In genomic region chr10:68822626-68823025, GRCh38 we compare ENCODE assay signal across 8 cellular contexts. TPM values are rescaled to one million over a fixed set of nuclear protein-coding genes. Genes with fewer than 3 reads are reported as not detected.
A peak's percentile ranks its signal among the peaks of the same experiment; 100 is the strongest.
DNase-seq lines count a peak whose midpoint lies in the region; ATAC-seq, FAIRE-seq and TF ChIP-seq lines count a peak whose summit lies in the region.
"Not testable (repeated sequence)": the region's sequence is repeated elsewhere in the genome, so short reads cannot be mapped to it uniquely, and the experiment has no call there.
"Had no signal": no experiment of that assay in that cellular context is flagged by ENCODE, and none has a peak within 500 bp of the region (broad histone marks: within the 10 kb centered on the region; RNA-seq: fewer than 3 reads in every experiment).

No MANE protein-coding gene starts in this region.

- H3K27me3 ChIP-seq in Caco-2 (replicated peaks; ENCODE audit: control insufficient read depth, insufficient read depth, low read length); K562 (ENCODE audit: control insufficient read depth in 2 of 2, insufficient read depth in 2 of 2, low read length in 2 of 2); HepG2 (ENCODE audit: control insufficient read depth in 1 of 2, insufficient read depth in 2 of 2, low read length in 2 of 2): not testable (repeated sequence)

- TF ChIP-seq EP300 in A549 (IDR thresholded peaks at IDR 0.05); K562 (IDR thresholded peaks at IDR 0.05; ENCODE audit: low read length); HepG2 (IDR thresholded peaks at IDR 0.05; ENCODE audit: low read depth in 2 of 2, low read length in 2 of 2); HepG2 (CRISPR knock-in tag; IDR thresholded peaks at IDR 0.05; ENCODE audit: borderline replicate concordance): not testable (repeated sequence)

- not testable (repeated sequence) for H3K4me2 ChIP-seq in A549; K562 (ENCODE audit: insufficient read depth, low read length); HepG2 (ENCODE audit: low read depth, low read length)

- H4K20me1 ChIP-seq in K562 (replicated peaks; ENCODE audit: control insufficient read depth, insufficient read depth, low read length); HepG2 (ENCODE audit: insufficient read depth, low read length): not testable (repeated sequence)

- not testable (repeated sequence) for DNase-seq in A549 (ENCODE audit: low read depth in 1 of 2, low spot score in 1 of 2); WTC11 (ENCODE audit: low spot score); K562 (ENCODE audit: extremely low read depth in 1 of 4, low spot score in 3 of 4)
- peak; percentile 32 to 54 for DNase-seq in Caco-2
- DNase-seq in HT1080 (ENCODE audit: low read depth) = peak; percentile 11
- peak; percentile 26 for DNase-seq in NAMALWA (ENCODE audit: low spot score)
- DNase-seq in HepG2 (ENCODE audit: low spot score) = peak; percentile 25

- TF ChIP-seq POLR2A in A549 (IDR thresholded peaks at IDR 0.05; ENCODE audit: low read length); K562 (conservative IDR thresholded peaks at IDR 0.05); HepG2 (IDR thresholded peaks at IDR 0.05; ENCODE audit: insufficient read depth in 1 of 2, low read depth in 2 of 2, low read length in 2 of 2): not testable (repeated sequence)

- in situ Hi-C loops in K562 (cut with MboI); HepG2 (cut with HindIII; ENCODE audit: extremely low pct_ligation_motif_present, low pct_unique_long_range_greater_than_20kb): not testable (repeated sequence)

- TF ChIP-seq RAD21 in A549 (conservative IDR thresholded peaks at IDR 0.05 in 1 of 2, IDR thresholded peaks at IDR 0.05 in 1 of 2); K562 (CRISPR knock-in tag; conservative IDR thresholded peaks at IDR 0.05 in 1 of 2, IDR thresholded peaks at IDR 0.05 in 1 of 2); HepG2 (CRISPR knock-in tag; IDR thresholded peaks at IDR 0.05): not testable (repeated sequence)

- not testable (repeated sequence) for H3K36me3 Mint-ChIP-seq in Caco-2 (ENCODE audit: insufficient read depth, unreplicated experiment); WTC11

- H3K27ac ChIP-seq in A549; K562 (ENCODE audit: extremely low read depth, low read depth, low read length); HepG2 (ENCODE audit: extremely low read length, insufficient read depth, low read length): not testable (repeated sequence)

- not testable (repeated sequence) for H3K9me3 ChIP-seq in A549; Caco-2; K562 (replicated peaks; ENCODE audit: control insufficient read depth, insufficient read depth, low read depth, low read length); HepG2 (ENCODE audit: low read length)

- intact Hi-C loops in Caco-2 (cut with micrococcal nuclease; ENCODE audit: unreplicated experiment); K562 (cut with micrococcal nuclease); HepG2 (cut with micrococcal nuclease; ENCODE audit: unreplicated experiment): not testable (repeated sequence)

- H3K27ac Mint-ChIP-seq in Caco-2 (ENCODE audit: unreplicated experiment); WTC11: not testable (repeated sequence)

- CTCF ChIA-PET in A549 (lab: Yijun Ruan, JAX) = interaction anchor here (0.5 to 0.6 kb wide), 2 partner anchors 100 to 205 kb away, joined by 3 read pairs; no protein-coding TSS in a partner anchor
- CTCF ChIA-PET in Caco-2 (lab: Charles Lee) = interaction anchor here (1.0 kb wide), 1 partner anchor 78 kb away, joined by 3 read pairs; the partner anchor contains the start of gene DDX50
- CTCF ChIA-PET in WTC11 (lab: Charles Lee) = interaction anchor here (0.8 kb wide), 1 partner anchor 75 kb away, joined by 4 read pairs; no protein-coding TSS in a partner anchor
- CTCF ChIA-PET in K562 (lab: Yijun Ruan, JAX; ENCODE audit: low intra/inter-chr PET ratio); HepG2 (lab: Yijun Ruan, JAX; ENCODE audit: low intra/inter-chr PET ratio, low total read pairs): not testable (repeated sequence)

- not testable (repeated sequence) for H3K4me1 ChIP-seq in A549, Caco-2
- H3K4me1 ChIP-seq in K562 (replicated peaks in 1 of 2; ENCODE audit: control insufficient read depth in 2 of 2, insufficient read depth in 2 of 2, low read length in 2 of 2) = peaks cover 3 to 16% of the 10 kb centered on the region in 2 experiments; a peak in 3 of 5 replicates
- peaks cover 19% of the 10 kb centered on the region for H3K4me1 ChIP-seq in HepG2 (ENCODE audit: insufficient read depth, low read length)

- ATAC-seq in A549, WTC11, K562, HepG2: not testable (repeated sequence)

- not testable (repeated sequence) for H3K79me2 ChIP-seq in K562 (ENCODE audit: control insufficient read depth, insufficient read depth, low read length); HepG2 (ENCODE audit: insufficient read depth, low read length)

- not testable (repeated sequence) for TF ChIP-seq CTCF in A549 (IDR thresholded peaks at IDR 0.05); Caco-2 (IDR thresholded peaks at IDR 0.05; ENCODE audit: insufficient read depth in 1 of 2, low read depth in 1 of 2, low read length in 1 of 2, severe bottlenecking in 1 of 2, unreplicated experiment in 1 of 2); WTC11 (IDR thresholded peaks at IDR 0.05); K562 (IDR thresholded peaks at IDR 0.05 in 2 of 3, conservative IDR thresholded peaks at IDR 0.05 in 1 of 3; ENCODE audit: insufficient read depth in 2 of 3, low read depth in 1 of 3, low read length in 3 of 3); HepG2 (CRISPR knock-in tag; IDR thresholded peaks at IDR 0.05)

- not testable (repeated sequence) for H3K9me3 Mint-ChIP-seq in Caco-2 (ENCODE audit: unreplicated experiment); WTC11

- not testable (repeated sequence) for H3K27me3 Mint-ChIP-seq in Caco-2 (ENCODE audit: insufficient read depth, unreplicated experiment)
- peaks cover 16% of the 10 kb centered on the region for H3K27me3 Mint-ChIP-seq in WTC11 (ENCODE audit: low read depth)

- not testable (repeated sequence) for BruUV-seq in Caco-2 (replicated peaks; lab: Mats Ljungman, UMichigan); K562 (replicated peaks; lab: Mats Ljungman, UMichigan); HepG2 (replicated peaks; lab: Mats Ljungman, UMichigan)

- WGBS in A549 (ENCODE audit: missing lambda C conversion rate) = 97% methylated on average over 2 of the region's 2 CpGs
- WGBS in K562 (ENCODE audit: insufficient coverage, low coverage, missing lambda C conversion rate) = 49% methylated on average over 2 of the region's 2 CpGs
- WGBS in HepG2 (ENCODE audit: low lambda C conversion rate) = 75% methylated on average over 2 of the region's 2 CpGs

- H3K4me1 Mint-ChIP-seq in Caco-2 (ENCODE audit: low read depth, unreplicated experiment); WTC11: not testable (repeated sequence)

- POLR2A ChIA-PET in A549 (lab: Yijun Ruan, JAX); Caco-2 (lab: Charles Lee); WTC11 (lab: Charles Lee): not testable (repeated sequence)
- POLR2A ChIA-PET in K562 (lab: Yijun Ruan, JAX) = interaction anchor here (0.9 kb wide), 1 partner anchor 11 kb away, joined by 3 read pairs; no protein-coding TSS in a partner anchor
- POLR2A ChIA-PET in HepG2 (lab: Yijun Ruan, JAX) = interaction anchor here (1.0 to 1.5 kb wide), 2 partner anchors 54 to 78 kb away, joined by 6 read pairs; partner anchors contain the start of gene DDX50

- not testable (repeated sequence) for H3K4me3 ChIP-seq in A549; Caco-2 (ENCODE audit: low read depth, low read length); K562; HepG2 (replicated peaks in 1 of 3; ENCODE audit: insufficient read depth in 1 of 3, low read depth in 2 of 3, low read length in 3 of 3)

- not testable (repeated sequence) for H3K9ac ChIP-seq in K562 (ENCODE audit: insufficient read depth in 1 of 2, low read depth in 2 of 2, low read length in 2 of 2); HepG2 (ENCODE audit: insufficient read depth, low read depth, low read length)

- H3K4me3 Mint-ChIP-seq in Caco-2 (ENCODE audit: unreplicated experiment); WTC11: not testable (repeated sequence)

- not testable (repeated sequence) for FAIRE-seq in A549 (lab: Jason Lieb, UNC); K562 (lab: Jason Lieb, UNC); HepG2 (lab: Jason Lieb, UNC)

- not testable (repeated sequence) for H3K9me1 ChIP-seq in K562 (ENCODE audit: control insufficient read depth, insufficient read depth, low read length)

- not testable (repeated sequence) for H2AFZ ChIP-seq in K562 (ENCODE audit: low read depth, low read length); HepG2 (ENCODE audit: low read length)

- not testable (repeated sequence) for H3K36me3 ChIP-seq in Caco-2 (ENCODE audit: control insufficient read depth, insufficient read depth, low read length); K562 (ENCODE audit: control insufficient read depth, insufficient read depth, low read length); HepG2 (replicated peaks in 1 of 2; ENCODE audit: control insufficient read depth in 1 of 2, insufficient read depth in 2 of 2, low read length in 2 of 2)

RNA-seq across cellular contexts. Expression of gene STOX1, which starts 4.7 kb away (rescaled TPM):
- polyA plus RNA-seq in A549 (2011; rRNA removed) (1.6 and 1.8 TPM in 2 replicates), A549 (2017; fragmentation: RNase III; extraction: RNeasy Plus Mini Kit Qiagen cat#74134 plus additional on column Dnase treatment) (0.64 to 0.94 TPM (median 0.69 TPM) in 3 replicates), K562 (2011; rRNA removed) (0.23 and 0.39 TPM in 2 replicates), K562 (2014; fragmentation: Illumina TruSeq; extraction: Trizol) (0.29 and 0.36 TPM in 2 replicates), K562 (2014; fragmentation: Nextera tagmentation; extraction: Ambion mirVana) (under 1 TPM; 0.13 to 0.20 TPM), K562 (2014; rRNA removed) (0.09 and 1.1 TPM in 2 replicates), HepG2 (2011; rRNA removed) (1.8 and 2.5 TPM in 2 replicates)
- polyA plus RNA-seq in A549 (2012; cell fraction: cytosol; rRNA removed) = 0.41 and 0.48 TPM in 2 replicates
- polyA plus RNA-seq in A549 (2012; cell fraction: nucleus; rRNA removed) = 0.24 and 0.29 TPM in 2 replicates
- polyA minus RNA-seq in A549 (2011; rRNA and poly(A)+ RNA removed) = 0.68 and 0.74 TPM in 2 replicates
- total RNA-seq in Caco-2 (2022) (8.5 and 9.0 TPM in 2 replicates), WTC11 (2021) (1.6 to 1.9 TPM (median 1.6 TPM) in 3 replicates), K562 (2014; rRNA removed) (0.09 and 0.16 TPM in 2 replicates), K562 (2014; rRNA removed; fragmentation: Illumina TruSeq; extraction: Trizol) (0.47 and 0.48 TPM in 2 replicates), K562 (2015; rRNA removed; fragmentation: Illumina TruSeq; extraction: Trizol) (0.87 and 0.98 TPM in 2 replicates), K562 (2021) (0.29 and 0.42 TPM in 2 replicates), HepG2 (2016; rRNA removed; fragmentation: Illumina TruSeq; extraction: Trizol) (6.0 and 9.4 TPM in 2 replicates)
- total RNA-seq in HT1080 (2014; rRNA removed; shearing (Covaris generic)) = 0.23 TPM in 1 of 2 replicates, not detected in the other
- polyA plus RNA-seq in HT1080 (2015; cell fraction: cytosol; rRNA removed) = 0.08 TPM in 1 of 2 replicates, not detected in the other
- polyA plus RNA-seq in HT1080 (2015; cell fraction: nucleus; rRNA removed) = 0.03 TPM in 1 of 2 replicates, not detected in the other
- total RNA-seq in K562 (2011; cell fraction: chromatin; rRNA removed; ENCODE audit: low replicate concordance) = 0.28 TPM in 1 of 2 replicates, not detected in the other
- 0.17 TPM in 1 of 2 replicates, not detected in the other for total RNA-seq in K562 (2011; cell fraction: nucleolus; rRNA removed)
- not detected in 2 replicates for total RNA-seq in K562 (2011; cell fraction: nucleoplasm; rRNA removed)
- 0.04 and 0.13 TPM in 2 replicates for polyA plus RNA-seq in K562 (2011; cell fraction: cytosol; rRNA removed)
- 0.09 and 0.13 TPM in 2 replicates for polyA plus RNA-seq in K562 (2011; cell fraction: nucleus; rRNA removed)
- polyA plus RNA-seq in K562 (2012) = 0.49 and 1.1 TPM in 2 replicates
- polyA minus RNA-seq in K562 (2011; rRNA and poly(A)+ RNA removed) = 0.53 and 0.57 TPM in 2 replicates
- not detected in 2 replicates for polyA minus RNA-seq in K562 (2011; cell fraction: cytosol; rRNA and poly(A)+ RNA removed)
- 0.11 and 0.13 TPM in 2 replicates for polyA minus RNA-seq in K562 (2011; cell fraction: nucleus; rRNA and poly(A)+ RNA removed)
- total RNA-seq in HepG2 (2016; cell fraction: cytosol; rRNA removed; fragmentation: Illumina TruSeq; extraction: Trizol; ENCODE audit: low read depth) = 3.1 and 3.8 TPM in 2 replicates
- total RNA-seq in HepG2 (2016; cell fraction: insoluble cytoplasmic fraction; rRNA removed; fragmentation: Illumina TruSeq; extraction: Trizol) = 5.8 and 8.1 TPM in 2 replicates
- total RNA-seq in HepG2 (2016; cell fraction: membrane; rRNA removed; fragmentation: Illumina TruSeq; extraction: Trizol) = 5.7 and 6.4 TPM in 2 replicates
- 3.4 and 4.5 TPM in 2 replicates for total RNA-seq in HepG2 (2016; cell fraction: nucleus; rRNA removed; fragmentation: Illumina TruSeq; extraction: Trizol)
- 0.95 and 1.6 TPM in 2 replicates for polyA plus RNA-seq in HepG2 (2011; cell fraction: cytosol; rRNA removed)
- 0.58 and 0.88 TPM in 2 replicates for polyA plus RNA-seq in HepG2 (2011; cell fraction: nucleus; rRNA removed)
- 2.4 and 4.0 TPM in 2 replicates for polyA plus RNA-seq in HepG2 (2012)
- 2.3 and 2.4 TPM in 2 replicates for polyA plus RNA-seq in HepG2 (2016; cell fraction: cytosol; fragmentation: Illumina TruSeq; extraction: Trizol; ENCODE audit: low read depth)
- polyA plus RNA-seq in HepG2 (2016; cell fraction: insoluble cytoplasmic fraction; fragmentation: Illumina TruSeq; extraction: Trizol; ENCODE audit: low read depth) = 7.0 and 7.2 TPM in 2 replicates
- 3.8 and 3.9 TPM in 2 replicates for polyA plus RNA-seq in HepG2 (2016; cell fraction: membrane; fragmentation: Illumina TruSeq; extraction: Trizol; ENCODE audit: low read depth)
- polyA plus RNA-seq in HepG2 (2016; cell fraction: nucleus; fragmentation: Illumina TruSeq; extraction: Trizol; ENCODE audit: insufficient read depth, low read depth) = 4.6 and 5.2 TPM in 2 replicates
- 1.1 and 1.4 TPM in 2 replicates for polyA minus RNA-seq in HepG2 (2011; rRNA and poly(A)+ RNA removed; ENCODE audit: low replicate concordance)
- polyA minus RNA-seq in HepG2 (2011; cell fraction: cytosol; rRNA and poly(A)+ RNA removed) = 3.6 and 3.7 TPM in 2 replicates
- 2.2 and 3.5 TPM in 2 replicates for polyA minus RNA-seq in HepG2 (2011; cell fraction: nucleus; rRNA and poly(A)+ RNA removed)
- polyA plus RNA-seq: BJ had no signal
